In the genomic region with DNA sequence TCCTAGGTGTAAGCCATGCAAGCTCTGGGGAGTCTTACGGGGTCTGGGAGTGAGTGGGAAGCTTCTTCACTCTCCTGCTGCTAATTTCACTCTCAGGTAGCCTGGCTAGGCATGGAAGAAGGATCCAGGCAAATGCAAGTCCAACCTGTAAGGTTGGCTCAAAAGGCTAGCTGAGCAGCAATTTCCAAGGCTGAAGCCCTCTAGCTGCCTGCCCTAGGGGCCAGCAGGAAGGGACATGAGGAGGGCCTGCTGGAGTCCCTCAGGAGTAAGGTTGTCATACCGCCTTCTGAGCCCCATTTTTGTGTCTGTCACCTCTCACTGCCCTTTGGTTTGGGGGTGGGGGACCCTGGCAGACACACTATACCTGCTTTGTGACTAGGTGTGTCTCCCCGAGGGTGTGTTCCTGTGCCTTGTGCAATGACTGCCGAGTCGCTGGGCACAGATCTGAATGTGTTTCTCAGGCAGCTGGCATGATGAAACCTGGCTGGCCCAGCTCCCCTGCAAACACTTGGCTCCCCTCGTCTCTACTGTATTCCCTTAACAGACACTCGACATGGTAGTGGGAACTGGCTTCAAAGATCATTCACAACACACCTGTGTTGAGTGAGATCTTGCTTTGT, we compare ENCODE assay signal across 22 cellular contexts.
DNase-seq lines count a peak whose midpoint lies in the region; ATAC-seq, FAIRE-seq and TF ChIP-seq lines count a peak whose summit lies in the region.
"Had no signal": no experiment of that assay in that cellular context is flagged by ENCODE, and none has a peak within 500 bp of the region (broad histone marks: within the 10 kb centered on the region; RNA-seq: fewer than 3 reads in every experiment).

No MANE protein-coding gene starts in this region.

- H3K27me3 ChIP-seq in mammary epithelial cell (ENCODE audit: insufficient read depth, low read length) (no peaks in the 10 kb centered on the region), HepG2 (ENCODE audit: control insufficient read depth in 1 of 2, insufficient read depth in 2 of 2, low read length in 2 of 2) (peaks cover 2 to 5% of the 10 kb centered on the region in 2 experiments; a peak in 1 of 5 replicates)

- no peak for TF ChIP-seq EP300 in HepG2 (IDR thresholded peaks at IDR 0.05; ENCODE audit: low read depth in 2 of 2, low read length in 2 of 2)
- no peak for TF ChIP-seq EP300 in HepG2 (CRISPR knock-in tag; IDR thresholded peaks at IDR 0.05; ENCODE audit: borderline replicate concordance)

- TF ChIP-seq POLR2A in HepG2 (IDR thresholded peaks at IDR 0.05; ENCODE audit: insufficient read depth in 1 of 2, low read depth in 2 of 2, low read length in 2 of 2) = no peak

- TF ChIP-seq RAD21 in HepG2 (CRISPR knock-in tag; IDR thresholded peaks at IDR 0.05) = no peak

- no peak for FAIRE-seq in HepG2 (lab: Jason Lieb, UNC)
- FAIRE-seq: D721Med had no signal

- H3K4me2 ChIP-seq in mammary epithelial cell (ENCODE audit: insufficient read depth, low read depth, low read length) (peak overlapping the region; percentile 17), HepG2 (ENCODE audit: low read depth, low read length) (no peak overlapping the region)
- H3K4me2 ChIP-seq: SK-N-SH had no signal

- H3K4me3 ChIP-seq in mammary epithelial cell (replicated peaks in 1 of 3; ENCODE audit: insufficient read depth in 1 of 3, low read depth in 2 of 3, low read length in 3 of 3) (no peak overlapping the region), HepG2 (replicated peaks in 1 of 3; ENCODE audit: insufficient read depth in 1 of 3, low read depth in 2 of 3, low read length in 3 of 3) (no peak overlapping the region)
- H3K4me3 ChIP-seq: left ventricle myocardium inferior had no signal

- no peaks in the 10 kb centered on the region for H3K36me3 Mint-ChIP-seq in mesothelial cell of epicardium

- intact Hi-C loops in mammary epithelial cell (cut with micrococcal nuclease) = no loop called here
- intact Hi-C loops in HepG2 (cut with micrococcal nuclease; ENCODE audit: unreplicated experiment) = no loop called here

- no peak overlapping the region for H3K27ac ChIP-seq in mammary epithelial cell (ENCODE audit: insufficient read depth, low read depth, low read length)
- H3K27ac ChIP-seq in HepG2 (ENCODE audit: extremely low read length, insufficient read depth, low read length) = no peak overlapping the region
- H3K27ac ChIP-seq: left ventricle myocardium inferior, neutrophil had no signal

- no peak overlapping the region for H3K9ac ChIP-seq in mammary epithelial cell (ENCODE audit: insufficient read depth, low read length)
- no peak overlapping the region for H3K9ac ChIP-seq in HepG2 (ENCODE audit: insufficient read depth, low read depth, low read length)
- H3K9ac ChIP-seq: SK-N-SH had no signal

- BruUV-seq in mammary epithelial cell (replicated peaks; lab: Mats Ljungman, UMichigan) (no TSS peak), HepG2 (replicated peaks; lab: Mats Ljungman, UMichigan) (no TSS peak)

- no peak overlapping the region for H3K4me3 Mint-ChIP-seq in mesothelial cell of epicardium
- H3K4me3 Mint-ChIP-seq: activated CD8-positive, alpha-beta T cell treated with anti-CD3 and anti-CD28 coated beads for 36 hours; central memory CD8-positive, alpha-beta T cell; stimulated activated naive CD8-positive, alpha-beta T cell treated with anti-CD3 and anti-CD28 coated beads, Interleukin-15, Interleukin-2, amounts not matched to agents 100 ng/mL and 50 ng/mL, for 24 hours had no signal

- in situ Hi-C loops in mammary epithelial cell (cut with MboI; ENCODE audit: low sequenced_read_pairs in 2 of 2) = no loop called here
- in situ Hi-C loops in HepG2 (cut with HindIII; ENCODE audit: extremely low pct_ligation_motif_present, low pct_unique_long_range_greater_than_20kb) = no loop called here

- H3K9me3 Mint-ChIP-seq in mesothelial cell of epicardium = peaks cover 4% of the 10 kb centered on the region
- H3K9me3 Mint-ChIP-seq: activated CD8-positive, alpha-beta T cell treated with anti-CD3 and anti-CD28 coated beads for 36 hours; central memory CD8-positive, alpha-beta T cell; stimulated activated naive CD8-positive, alpha-beta T cell treated with anti-CD3 and anti-CD28 coated beads, Interleukin-15, Interleukin-2, amounts not matched to agents 100 ng/mL and 50 ng/mL, for 24 hours had no signal

- H2AFZ ChIP-seq in mammary epithelial cell (ENCODE audit: low read depth, low read length) (peak overlapping the region; percentile 81), HepG2 (ENCODE audit: low read length) (no peak overlapping the region)

- POLR2A ChIA-PET in HepG2 (lab: Yijun Ruan, JAX) = no interaction called here

- no peak for TF ChIP-seq CTCF in mammary epithelial cell (conservative IDR thresholded peaks at IDR 0.05 in 1 of 2, IDR thresholded peaks at IDR 0.05 in 1 of 2; ENCODE audit: extremely low read depth in 1 of 2, insufficient read depth in 1 of 2, low read depth in 1 of 2, low read length in 2 of 2)
- TF ChIP-seq CTCF in HepG2 (CRISPR knock-in tag; IDR thresholded peaks at IDR 0.05) = no peak
- TF ChIP-seq CTCF in mesothelial cell of epicardium (IDR thresholded peaks at IDR 0.05; ENCODE audit: unreplicated experiment) = no peak

- H3K27me3 Mint-ChIP-seq in mesothelial cell of epicardium (ENCODE audit: low read depth) = peaks cover 34% of the 10 kb centered on the region
- H3K27me3 Mint-ChIP-seq: activated CD8-positive, alpha-beta T cell treated with anti-CD3 and anti-CD28 coated beads for 36 hours had no signal

- peak; percentile 53 for ATAC-seq in HepG2
- ATAC-seq in HG03354 (IDR thresholded peaks at IDR 0.05; ENCODE audit: poor library complexity, severe bottlenecking, unreplicated experiment) = no peak
- no peak for ATAC-seq in HG02588 (IDR thresholded peaks at IDR 0.05; ENCODE audit: unreplicated experiment)
- ATAC-seq: activated CD8-positive, alpha-beta T cell treated with anti-CD3 and anti-CD28 coated beads for 36 hours had no signal

- H3K4me1 ChIP-seq in mammary epithelial cell (ENCODE audit: insufficient read depth, low read length) (peaks cover 9% of the 10 kb centered on the region), HepG2 (ENCODE audit: insufficient read depth, low read length) (no peaks in the 10 kb centered on the region)
- H3K4me1 ChIP-seq: left ventricle myocardium inferior had no signal

- H3K36me3 ChIP-seq in mammary epithelial cell (ENCODE audit: insufficient read depth, low read length) = no peaks in the 10 kb centered on the region
- H3K36me3 ChIP-seq in HepG2 (replicated peaks in 1 of 2; ENCODE audit: control insufficient read depth in 1 of 2, insufficient read depth in 2 of 2, low read length in 2 of 2) = no peaks in the 10 kb centered on the region
- H3K36me3 ChIP-seq: left ventricle myocardium inferior, neutrophil had no signal

- DNase-seq in NCI-H748 (lab: John Stamatoyannopoulos, UW; ENCODE audit: unreplicated experiment) = peak; percentile 36
- no peak for DNase-seq in NCI-H748 treated with DMSO at 0.1 percent for 48 hours (lab: John Stamatoyannopoulos, UW)
- DNase-seq in mammary epithelial cell = peak; percentile 16
- DNase-seq in HepG2 (ENCODE audit: low spot score) = no peak
- DNase-seq in mesothelial cell of epicardium (ENCODE audit: low spot score in 2 of 2, unreplicated experiment in 2 of 2) = no peak
- DNase-seq in COLO829 (ENCODE audit: low spot score) = no peak
- DNase-seq: activated CD4-positive, CD25-positive, alpha-beta regulatory T cell; activated CD8-positive, alpha-beta T cell treated with anti-CD3 and anti-CD28 coated beads for 36 hours; activated naive CD4-positive, alpha-beta T cell treated with Interleukin-2 at 50 U/mL for 16 hours; aorta; effector CD4-positive, alpha-beta T cell; left ventricle myocardium inferior; NCI-H1436 treated with DMSO at 0.1 percent for 48 hours; NCI-H226; SK-N-SH; stimulated activated CD4-positive, alpha-beta T cell treated with anti-CD3 and anti-CD28 coated beads, Interleukin-4, amount 100 ng/mL, for 1 hour had no signal

- H3K79me2 ChIP-seq in mammary epithelial cell (ENCODE audit: insufficient read depth, low read length) (no peaks in the 10 kb centered on the region), HepG2 (ENCODE audit: insufficient read depth, low read length) (no peaks in the 10 kb centered on the region)

- no peak overlapping the region for H3K27ac Mint-ChIP-seq in mesothelial cell of epicardium
- H3K27ac Mint-ChIP-seq: activated CD8-positive, alpha-beta T cell treated with anti-CD3 and anti-CD28 coated beads for 36 hours; stimulated activated naive CD8-positive, alpha-beta T cell treated with anti-CD3 and anti-CD28 coated beads, Interleukin-15, Interleukin-2, amounts not matched to agents 100 ng/mL and 50 ng/mL, for 24 hours had no signal

- H3K9me3 ChIP-seq in mammary epithelial cell (replicated peaks; ENCODE audit: insufficient read depth, low read length) = no peaks in the 10 kb centered on the region
- H3K9me3 ChIP-seq in HepG2 (ENCODE audit: low read length) = no peaks in the 10 kb centered on the region
- H3K9me3 ChIP-seq: neutrophil, SK-N-SH had no signal

- no peaks in the 10 kb centered on the region for H3K4me1 Mint-ChIP-seq in mesothelial cell of epicardium
- H3K4me1 Mint-ChIP-seq: central memory CD8-positive, alpha-beta T cell had no signal

- CTCF ChIA-PET in mammary epithelial cell (lab: Charles Lee; ENCODE audit: low non-redundant PET) (no interaction called here), HepG2 (lab: Yijun Ruan, JAX; ENCODE audit: low intra/inter-chr PET ratio, low total read pairs) (no interaction called here)

- 18% methylated on average over 7 of the region's 7 CpGs for WGBS in mammary epithelial cell (ENCODE audit: low coverage, missing lambda C conversion rate)
- 16% methylated on average over 7 of the region's 7 CpGs for WGBS in HepG2 (ENCODE audit: low lambda C conversion rate)

- dilution Hi-C loops in mammary epithelial cell (cut with HindIII; ENCODE audit: low sequenced_read_pairs) = no loop called here

- H4K20me1 ChIP-seq in mammary epithelial cell (ENCODE audit: insufficient read depth, low read length) (no peaks in the 10 kb centered on the region), HepG2 (ENCODE audit: insufficient read depth, low read length) (no peaks in the 10 kb centered on the region)

TF ChIP-seq in HepG2, 621 proteins besides CTCF, POLR2A, EP300 and RAD21 (continues in another document):
- TF ChIP-seq, protein P1, sequence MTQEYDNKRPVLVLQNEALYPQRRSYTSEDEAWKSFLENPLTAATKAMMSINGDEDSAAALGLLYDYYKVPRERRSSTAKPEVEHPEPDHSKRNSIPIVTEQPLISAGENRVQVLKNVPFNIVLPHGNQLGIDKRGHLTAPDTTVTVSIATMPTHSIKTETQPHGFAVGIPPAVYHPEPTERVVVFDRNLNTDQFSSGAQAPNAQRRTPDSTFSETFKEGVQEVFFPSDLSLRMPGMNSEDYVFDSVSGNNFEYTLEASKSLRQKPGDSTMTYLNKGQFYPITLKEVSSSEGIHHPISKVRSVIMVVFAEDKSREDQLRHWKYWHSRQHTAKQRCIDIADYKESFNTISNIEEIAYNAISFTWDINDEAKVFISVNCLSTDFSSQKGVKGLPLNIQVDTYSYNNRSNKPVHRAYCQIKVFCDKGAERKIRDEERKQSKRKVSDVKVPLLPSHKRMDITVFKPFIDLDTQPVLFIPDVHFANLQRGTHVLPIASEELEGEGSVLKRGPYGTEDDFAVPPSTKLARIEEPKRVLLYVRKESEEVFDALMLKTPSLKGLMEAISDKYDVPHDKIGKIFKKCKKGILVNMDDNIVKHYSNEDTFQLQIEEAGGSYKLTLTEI (CRISPR knock-in tag; conservative IDR thresholded peaks at IDR 0.05) = no peak

Comparison
In these comparisons a context has a peak if more than half of its experiments do, and no peak if none do; other contexts are left out.
1. DNase-seq: peak in NCI-H748 (single experiment) and mammary epithelial cell (single experiment); none in NCI-H748 treated with DMSO at 0.1 percent for 48 hours (single experiment), HepG2 (single experiment), mesothelial cell of epicardium (0 of 2) and COLO829 (single experiment).